Comparison of ENCODE assay signal across 8 cellular contexts in the genomic region with DNA sequence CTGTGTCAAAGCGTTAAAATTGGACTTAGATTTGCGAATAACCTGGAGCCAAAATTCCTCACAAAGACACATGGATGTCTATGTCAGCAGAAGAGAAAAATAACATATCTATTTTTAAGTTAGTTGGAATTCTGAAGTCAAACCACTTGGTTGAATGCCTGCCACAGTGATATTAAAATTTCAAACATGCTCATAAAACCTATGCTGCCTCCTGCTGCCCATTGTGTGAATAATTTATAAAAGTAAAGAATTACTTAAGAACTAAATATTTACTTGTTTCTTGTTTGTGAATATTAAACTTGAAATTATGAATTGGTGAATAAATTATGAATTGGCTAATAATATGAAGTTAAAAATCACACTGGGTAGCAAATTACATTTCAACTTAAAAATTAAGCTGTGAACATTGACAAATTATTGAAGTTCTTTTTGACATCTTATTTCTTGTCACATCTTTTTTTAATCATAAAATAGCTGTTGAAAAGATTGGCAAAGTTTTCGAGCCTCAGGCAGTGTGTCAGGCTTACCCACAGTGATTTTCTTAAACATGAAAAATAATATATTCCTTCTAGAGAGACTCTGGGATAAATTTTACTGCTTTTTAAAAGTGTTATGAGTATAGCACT. TPM values are rescaled to one million over a fixed set of nuclear protein-coding genes. Genes with fewer than 3 reads are reported as not detected.
A peak's percentile ranks its signal among the peaks of the same experiment; 100 is the strongest.
DNase-seq lines count a peak whose midpoint lies in the region; ATAC-seq and TF ChIP-seq lines count a peak whose summit lies in the region.

No MANE protein-coding gene starts in this region.

- CTCF ChIA-PET in PC-9 (lab: Charles Lee), result no interaction called here

- H3K4me3 Mint-ChIP-seq in endothelial cell (ENCODE audit: unreplicated experiment), result no peak overlapping the region
- H3K4me3 Mint-ChIP-seq in activated T-helper 17 cell treated with anti-CD3 and anti-CD28 coated beads, Interleukin-2, amount 50 U/mL, for 72 hours, result no peak overlapping the region

- H3K27ac Mint-ChIP-seq in endothelial cell (ENCODE audit: unreplicated experiment), result no peak overlapping the region
- H3K27ac Mint-ChIP-seq in activated T-helper 17 cell treated with anti-CD3 and anti-CD28 coated beads, Interleukin-2, amount 50 U/mL, for 72 hours, result no peak overlapping the region

- intact Hi-C loops in PC-9 (cut with micrococcal nuclease; ENCODE audit: unreplicated experiment), result loop anchor here (5.0 kb wide), 2 partner anchors 244 to 304 kb away; no protein-coding TSS in a partner anchor

- no peaks in the 10 kb centered on the region for H3K9me3 ChIP-seq in PC-9 (ENCODE audit: insufficient read depth, low read depth)

- H2AFZ ChIP-seq in PC-9, result no peak overlapping the region

- H3K27me3 Mint-ChIP-seq in endothelial cell (ENCODE audit: unreplicated experiment), result no peaks in the 10 kb centered on the region
- no peaks in the 10 kb centered on the region for H3K27me3 Mint-ChIP-seq in activated T-helper 17 cell treated with anti-CD3 and anti-CD28 coated beads, Interleukin-2, amount 50 U/mL, for 72 hours

- no peaks in the 10 kb centered on the region for H3K4me1 ChIP-seq in PC-9 (replicated peaks; ENCODE audit: insufficient read depth)

- peak; percentile 48 for TF ChIP-seq CTCF in GM12865 (IDR thresholded peaks at IDR 0.05; ENCODE audit: insufficient read depth, low read depth, low read length, missing control alignments)
- TF ChIP-seq CTCF in PC-9 (conservative IDR thresholded peaks at IDR 0.05), result peak; percentile 69
- peak; percentile 75 for TF ChIP-seq CTCF in endothelial cell (IDR thresholded peaks at IDR 0.05; ENCODE audit: unreplicated experiment)

- H3K4me1 Mint-ChIP-seq in endothelial cell (ENCODE audit: unreplicated experiment), result no peaks in the 10 kb centered on the region
- peaks cover 12% of the 10 kb centered on the region for H3K4me1 Mint-ChIP-seq in activated T-helper 17 cell treated with anti-CD3 and anti-CD28 coated beads, Interleukin-2, amount 50 U/mL, for 72 hours

- no peak overlapping the region for H3K27ac ChIP-seq in PC-9

- no peak overlapping the region for H3K4me2 ChIP-seq in PC-9

- POLR2A ChIA-PET in PC-9 (lab: Charles Lee; ENCODE audit: unreplicated experiment), result no interaction called here

- no TSS peak for BruUV-seq in PC-9 (replicated peaks; lab: Mats Ljungman, UMichigan)

- no peak overlapping the region for H3K4me3 ChIP-seq in GM12865 (ENCODE audit: low read depth, low read length)
- H3K4me3 ChIP-seq in PC-9, result no peak overlapping the region

- DNase-seq in GM12865 (ENCODE audit: low read depth) (peak; percentile 66), PC-9 (peak in 1 of 2 experiments; percentile 41), endothelial cell (ENCODE audit: low spot score) (peak; percentile 13), non-pigmented ciliary epithelial cell (ENCODE audit: low read depth) (peak; percentile 54), NCI-H1436 (lab: John Stamatoyannopoulos, UW) (no peak), COLO829 (ENCODE audit: low spot score) (no peak)
- DNase-seq in NK-92 treated with Interleukin-12 subunit alpha and Interleukin-12 subunit beta, amount 100 ng/mL, for 24 hours (lab: John Stamatoyannopoulos, UW), result no peak

- 0 out of 2 replicates have a peak, but pooled peaks cover 2% of the 10 kb centered on the region for H3F3A ChIP-seq in PC-9 (ENCODE audit: insufficient read depth, low read depth)

- H3K36me3 Mint-ChIP-seq in endothelial cell (ENCODE audit: low read depth, unreplicated experiment), result no peaks in the 10 kb centered on the region
- no peaks in the 10 kb centered on the region for H3K36me3 Mint-ChIP-seq in activated T-helper 17 cell treated with anti-CD3 and anti-CD28 coated beads, Interleukin-2, amount 50 U/mL, for 72 hours (ENCODE audit: low read depth)

- H3K27me3 ChIP-seq in PC-9 (ENCODE audit: insufficient read depth, low read depth), result no peaks in the 10 kb centered on the region

- no peaks in the 10 kb centered on the region for H3K79me2 ChIP-seq in PC-9 (ENCODE audit: low read depth)

- no peaks in the 10 kb centered on the region for H4K20me1 ChIP-seq in PC-9 (ENCODE audit: insufficient read depth)

- H3K36me3 ChIP-seq in PC-9 (ENCODE audit: low read depth), result no peaks in the 10 kb centered on the region

- no peaks in the 10 kb centered on the region for H3K9me3 Mint-ChIP-seq in endothelial cell (ENCODE audit: unreplicated experiment)
- no peaks in the 10 kb centered on the region for H3K9me3 Mint-ChIP-seq in activated T-helper 17 cell treated with anti-CD3 and anti-CD28 coated beads, Interleukin-2, amount 50 U/mL, for 72 hours

- no peaks in the 10 kb centered on the region for H3K9me2 ChIP-seq in PC-9 (ENCODE audit: insufficient read depth)

- no peak for ATAC-seq in activated T-helper 17 cell treated with anti-CD3 and anti-CD28 coated beads, Interleukin-2, amount 50 U/mL, for 72 hours (replicated peaks)

RNA-seq across cellular contexts. Expression of a gene that starts 35.4 kb away (rescaled TPM):
- total RNA-seq in PC-9 (2021) (not detected in 2 replicates), endothelial cell (ENCODE audit: unreplicated experiment) (not detected)
- not detected for total RNA-seq in activated T-helper 17 cell treated with anti-CD3 and anti-CD28 coated beads, Interleukin-2, amount 50 U/mL, for 72 hours

Comparison
In these comparisons a context has a peak if more than half of its experiments do, and no peak if none do; other contexts are left out.
1. DNase-seq: peak in GM12865 (single experiment), endothelial cell (single experiment) and non-pigmented ciliary epithelial cell (single experiment); none in NCI-H1436 (single experiment), COLO829 (single experiment) and NK-92 treated with Interleukin-12 subunit alpha and Interleukin-12 subunit beta, amount 100 ng/mL, for 24 hours (single experiment).
2. Peak in every context shown above with its lines, with median percentiles within 50 percentile points of each other: CTCF ChIP-seq.